8 cellular contexts compared by ENCODE assay signal in genomic region chr5:173581408-173582197, GRCh38. TPM values are rescaled to one million over a fixed set of nuclear protein-coding genes. Genes with fewer than 3 reads are reported as not detected.
A peak's percentile ranks its signal among the peaks of the same experiment; 100 is the strongest.
DNase-seq lines count a peak whose midpoint lies in the region; ATAC-seq, FAIRE-seq and TF ChIP-seq lines count a peak whose summit lies in the region.

No MANE protein-coding gene starts in this region.

- no peak overlapping the region for H3K23ac ChIP-seq in H9 (ENCODE audit: insufficient read length, low read depth, low read length)
- no peak overlapping the region for H3K23ac ChIP-seq in mesendoderm (ENCODE audit: low read length)

- H3K27ac ChIP-seq in C4-2B (no peak overlapping the region), H9 (ENCODE audit: insufficient read length, low read depth, low read length) (no peak overlapping the region), mesendoderm (ENCODE audit: low read depth, low read length) (no peak overlapping the region), vagina (no peak overlapping the region), uterus (no peak overlapping the region)

- peaks cover 15 to 26% (median 25%) of the 10 kb centered on the region in 3 experiments; a peak in 6 of 7 replicates for H3K36me3 Mint-ChIP-seq in H9 (ENCODE audit: insufficient read depth in 1 of 3, low read depth in 3 of 3)
- no peaks in the 10 kb centered on the region for H3K36me3 Mint-ChIP-seq in T-helper 17 cell (ENCODE audit: low read depth)

- no peaks in the 10 kb centered on the region for H3K79me1 ChIP-seq in H9 (ENCODE audit: insufficient read depth, low read depth, low read length, poor library complexity, severe bottlenecking)
- no peaks in the 10 kb centered on the region for H3K79me1 ChIP-seq in mesendoderm (ENCODE audit: low read length)

- TF ChIP-seq CTCF in C4-2B (conservative IDR thresholded peaks at IDR 0.05) (peak; percentile 98), H9 (conservative IDR thresholded peaks at IDR 0.05) (peak; percentile 96), bronchial epithelial cell (IDR thresholded peaks at IDR 0.05; ENCODE audit: insufficient read depth, low read length, severe bottlenecking) (peak; percentile 80), vagina (IDR thresholded peaks at IDR 0.05) (peak in 1 of 3 experiments; percentile 11), uterus (IDR thresholded peaks at IDR 0.05) (peak in 1 of 4 experiments; percentile 21)

- H3K27me3 ChIP-seq in H9 (ENCODE audit: insufficient read depth, low read length), result no peaks in the 10 kb centered on the region
- H3K27me3 ChIP-seq in bronchial epithelial cell (ENCODE audit: control insufficient read depth, insufficient read depth, low read length), result peaks cover 3% of the 10 kb centered on the region
- no peaks in the 10 kb centered on the region for H3K27me3 ChIP-seq in mesendoderm (ENCODE audit: insufficient read depth, low read length, poor library complexity)
- no peaks in the 10 kb centered on the region for H3K27me3 ChIP-seq in vagina
- no peaks in the 10 kb centered on the region for H3K27me3 ChIP-seq in uterus

- no peak overlapping the region for H2BK12ac ChIP-seq in H9 (ENCODE audit: insufficient read length, low read depth, low read length)

- no CpG with 5 or more reads among the region's 16 CpGs for WGBS in H9 (ENCODE audit: extremely low coverage, insufficient read length, low lambda C conversion rate)
- WGBS in mesendoderm (ENCODE audit: extremely low coverage, insufficient coverage, low lambda C conversion rate), result no CpG with 5 or more reads among the region's 16 CpGs

- H4K8ac ChIP-seq in H9 (replicated peaks; ENCODE audit: insufficient read length, low read depth, low read length) (no peak overlapping the region), mesendoderm (ENCODE audit: low read depth, low read length) (no peak overlapping the region)

- H2BK120ac ChIP-seq in H9 (ENCODE audit: low read depth, low read length, poor library complexity, severe bottlenecking), result no peak overlapping the region
- no peak overlapping the region for H2BK120ac ChIP-seq in mesendoderm (ENCODE audit: low read depth, low read length)

- H3K9me3 Mint-ChIP-seq in H9, result peaks cover 33 to 39% of the 10 kb centered on the region in 2 experiments

- DNase-seq in H9 (peak; percentile 84), T-helper 17 cell (peak in 2 of 3 donors; percentile 11 to 18), bronchial epithelial cell (ENCODE audit: low read depth) (peak; percentile 4), mesendoderm (peak; percentile 72), vagina (ENCODE audit: extremely low spot score in 2 of 2) (no peak), GDM1 (lab: John Stamatoyannopoulos, UW) (no peak), uterus (no peak)

- no peak overlapping the region for H4K5ac ChIP-seq in H9 (ENCODE audit: insufficient read length, low read depth, low read length)
- H4K5ac ChIP-seq in mesendoderm (ENCODE audit: low read length), result no peak overlapping the region

- H2BK5ac ChIP-seq in H9 (ENCODE audit: insufficient read length, low read length) (no peak overlapping the region), mesendoderm (ENCODE audit: low read length) (no peak overlapping the region)

- H3K4me3 ChIP-seq in bronchial epithelial cell (ENCODE audit: low read depth, low read length) (no peak overlapping the region), mesendoderm (ENCODE audit: low read length) (no peak overlapping the region), vagina (no peak overlapping the region), uterus (no peak overlapping the region)

- no peak for ATAC-seq in T-helper 17 cell

- H3K4ac ChIP-seq in H9 (ENCODE audit: low read depth, low read length) (no peak overlapping the region), mesendoderm (ENCODE audit: low read depth, low read length) (no peak overlapping the region)

- H2AK5ac ChIP-seq in H9 (ENCODE audit: insufficient read length, low read length) (no peak overlapping the region), mesendoderm (ENCODE audit: low read length) (no peak overlapping the region)

- no peak overlapping the region for H3K18ac ChIP-seq in H9 (ENCODE audit: insufficient read length, low read depth, low read length)
- no peak overlapping the region for H3K18ac ChIP-seq in mesendoderm (ENCODE audit: low read length)

- H2BK15ac ChIP-seq in H9 (ENCODE audit: low read depth, low read length) (no peak overlapping the region), mesendoderm (replicated peaks; ENCODE audit: low read depth) (no peak overlapping the region)

- H3K9me3 ChIP-seq in H9 (ENCODE audit: control insufficient read depth, low read depth, low read length) (peaks cover 4% of the 10 kb centered on the region), T-helper 17 cell (ENCODE audit: control insufficient read depth, low read length, poor library complexity, severe bottlenecking) (peaks cover 11% of the 10 kb centered on the region), vagina (peaks cover 4% of the 10 kb centered on the region), uterus (no peaks in the 10 kb centered on the region)

- no peaks in the 10 kb centered on the region for H4K20me1 ChIP-seq in H9 (ENCODE audit: control insufficient read depth, insufficient read depth, insufficient read length)

- no peak overlapping the region for H3K27ac Mint-ChIP-seq in H9
- no peak overlapping the region for H3K27ac Mint-ChIP-seq in T-helper 17 cell

- no peak overlapping the region for H2AFZ ChIP-seq in H9 (ENCODE audit: low read length)

- H3K36me3 ChIP-seq in bronchial epithelial cell (ENCODE audit: control insufficient read depth, insufficient read depth, low read length) (no peaks in the 10 kb centered on the region), mesendoderm (ENCODE audit: control insufficient read depth, insufficient read depth, low read length) (no peaks in the 10 kb centered on the region), vagina (no peaks in the 10 kb centered on the region), uterus (no peaks in the 10 kb centered on the region)

- H3K4me2 ChIP-seq in H9 (ENCODE audit: insufficient read depth, insufficient read length, low read length) (no peak overlapping the region), mesendoderm (ENCODE audit: low read length) (no peak overlapping the region)

- H3K4me1 Mint-ChIP-seq in H9 (peaks cover 0 to 10% of the 10 kb centered on the region in 2 experiments; a peak in 2 of 4 replicates), T-helper 17 cell (no peaks in the 10 kb centered on the region)

- no peak overlapping the region for H3K4me3 Mint-ChIP-seq in H9
- H3K4me3 Mint-ChIP-seq in T-helper 17 cell, result no peak overlapping the region

- no peaks in the 10 kb centered on the region for H3K4me1 ChIP-seq in H9 (ENCODE audit: insufficient read depth, low read length)
- no peaks in the 10 kb centered on the region for H3K4me1 ChIP-seq in mesendoderm (ENCODE audit: control insufficient read depth, low read depth, low read length)
- peaks cover 18% of the 10 kb centered on the region for H3K4me1 ChIP-seq in vagina
- no peaks in the 10 kb centered on the region for H3K4me1 ChIP-seq in uterus

- H3K23me2 ChIP-seq in H9 (ENCODE audit: insufficient read length, low read depth, low read length, poor library complexity, severe bottlenecking), result no peaks in the 10 kb centered on the region

- no peak overlapping the region for H3T11ph ChIP-seq in H9 (ENCODE audit: low read length)

- no peak overlapping the region for H3K14ac ChIP-seq in H9 (ENCODE audit: insufficient read depth, low read length)

- TF ChIP-seq POLR2A in vagina (IDR thresholded peaks at IDR 0.05), result no peak
- TF ChIP-seq POLR2A in uterus (IDR thresholded peaks at IDR 0.05), result no peak

- FAIRE-seq in bronchial epithelial cell (lab: Jason Lieb, UNC), result no peak

- no peak overlapping the region for H4K91ac ChIP-seq in H9 (ENCODE audit: insufficient read length, low read depth, low read length)

- H3K79me2 ChIP-seq in H9 (ENCODE audit: insufficient read depth, low read length) (no peaks in the 10 kb centered on the region), mesendoderm (ENCODE audit: control insufficient read depth, insufficient read depth, low read length) (no peaks in the 10 kb centered on the region)

- H3K27me3 Mint-ChIP-seq in H9 (ENCODE audit: low read depth), result peaks cover 26% of the 10 kb centered on the region
- H3K27me3 Mint-ChIP-seq in T-helper 17 cell, result peaks cover 2% of the 10 kb centered on the region

- intact Hi-C loops in vagina (cut with DNase I) (no loop called here), uterus (cut with DNase I; ENCODE audit: low total_unique reads) (no loop called here)

- H3K56ac ChIP-seq in H9 (ENCODE audit: insufficient read length, low read depth, low read length) (no peak overlapping the region), mesendoderm (ENCODE audit: low read length) (no peak overlapping the region)

- H2BK20ac ChIP-seq in H9 (ENCODE audit: low read depth, low read length, poor library complexity, severe bottlenecking), result no peak overlapping the region

- H3K9ac ChIP-seq in H9 (ENCODE audit: extremely low read depth, insufficient read length, low read length) (no peak overlapping the region), mesendoderm (ENCODE audit: low read length) (no peak overlapping the region)

RNA-seq across cellular contexts. Expression of gene BOD1, which starts 34.8 kb away (rescaled TPM):
- 120 and 121 TPM in 2 replicates for total RNA-seq in H9 (2021)
- total RNA-seq in T-helper 17 cell, result 10 to 100 TPM; 21.8 TPM
- 91.4 and 106 TPM in 2 replicates for total RNA-seq in bronchial epithelial cell
- polyA plus RNA-seq in mesendoderm (2013, experiment 1 of 2), result 94.2 TPM
- 94.9 TPM for polyA plus RNA-seq in mesendoderm (2013, experiment 2 of 2)
- 34.1 TPM for total RNA-seq in vagina
- 10 to 100 TPM; 48.2 to 64.8 (median 57.2) TPM for total RNA-seq in uterus

Comparison
In these comparisons a context has a peak if more than half of its experiments do, and no peak if none do; other contexts are left out.
1. DNase-seq: peak in H9 (single experiment), T-helper 17 cell (2 of 3), bronchial epithelial cell (single experiment) and mesendoderm (single experiment); none in vagina (0 of 2), GDM1 (single experiment) and uterus (0 of 2).